ENCODE assay signal across 8 cellular contexts in the genomic region with DNA sequence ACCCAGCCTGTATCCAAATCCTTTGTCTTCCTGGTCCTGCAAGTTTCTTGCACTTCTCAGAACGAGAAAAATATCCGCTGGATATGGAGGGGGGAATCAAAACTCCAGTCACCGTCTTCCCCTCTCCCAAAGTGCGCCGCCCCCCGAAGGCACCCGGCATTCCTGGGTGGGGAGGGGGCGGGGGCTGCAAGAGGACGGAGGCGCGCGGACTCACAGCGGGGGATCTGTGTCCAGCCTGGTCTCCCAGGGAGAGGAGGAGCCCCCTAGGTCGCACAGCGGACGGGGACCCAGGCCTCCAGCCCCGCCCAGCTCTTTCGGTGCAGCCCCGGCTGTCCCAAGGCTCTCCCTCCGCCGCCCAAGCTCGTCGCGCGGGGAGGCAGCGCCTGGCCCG. TPM values are rescaled to one million over a fixed set of nuclear protein-coding genes. Genes with fewer than 3 reads are reported as not detected.
A peak's percentile ranks its signal among the peaks of the same experiment; 100 is the strongest.
DNase-seq lines count a peak whose midpoint lies in the region; ATAC-seq and TF ChIP-seq lines count a peak whose summit lies in the region.

No MANE protein-coding gene starts in this region.

- no peaks in the 10 kb centered on the region for H3K9me3 ChIP-seq in HUES64 (ENCODE audit: insufficient read depth, low read depth, low read length)
- H3K9me3 ChIP-seq in naive thymus-derived CD4-positive, alpha-beta T cell (ENCODE audit: control insufficient read depth in 2 of 3, low read length in 3 of 3) = no peaks in the 10 kb centered on the region

- CTCF ChIA-PET in naive thymus-derived CD4-positive, alpha-beta T cell (lab: Charles Lee) = interaction anchor here (0.6 to 7.0 kb wide), 15 partner anchors 10 to 112 kb away, joined by 3 to 151 read pairs (median 6); no protein-coding TSS in a partner anchor

- DNase-seq in AG09309 (ENCODE audit: low read depth) (no peak), cardiac fibroblast (ENCODE audit: low read depth in 2 of 2) (no peak), SIG-M5 treated with dmso at 0.1 percent for 504 hours (lab: John Stamatoyannopoulos, UW; ENCODE audit: unreplicated experiment) (no peak), NCI-H748 (lab: John Stamatoyannopoulos, UW; ENCODE audit: unreplicated experiment) (no peak)
- DNase-seq in naive thymus-derived CD4-positive, alpha-beta T cell = peak in 2 of 9 donors; percentile 7 to 11

- no peak overlapping the region for H3K9ac ChIP-seq in HUES64 (ENCODE audit: low read depth, low read length)

- TF ChIP-seq CTCF in AG09309 (IDR thresholded peaks at IDR 0.05; ENCODE audit: control insufficient read depth, insufficient read depth, low read depth, low read length, missing control alignments) (no peak), cardiac fibroblast (IDR thresholded peaks at IDR 0.05; ENCODE audit: low read depth, low read length) (no peak)

- intact Hi-C loops in naive thymus-derived CD4-positive, alpha-beta T cell (cut with micrococcal nuclease) = loop anchor here (1.0 to 5.0 kb wide), 5 partner anchors 39 to 311 kb away; partner anchors contain the start of genes GVQW3 (in 1 of the 2) and THAP12 (in 1 of the 2)

- no peaks in the 10 kb centered on the region for H3K9me3 Mint-ChIP-seq in naive thymus-derived CD4-positive, alpha-beta T cell

- peaks cover 100% of the 10 kb centered on the region for H3K27me3 ChIP-seq in HUES64 (ENCODE audit: insufficient read depth, low read length)
- peaks cover 0 to 12% of the 10 kb centered on the region in 2 donors for H3K27me3 ChIP-seq in naive thymus-derived CD4-positive, alpha-beta T cell (ENCODE audit: control insufficient read depth in 2 of 2, insufficient read depth in 2 of 2, low read length in 2 of 2)

- H3K4me3 ChIP-seq in AG09309 (ENCODE audit: control insufficient read depth, low read depth, low read length) = peak overlapping the region; percentile 43
- H3K4me3 ChIP-seq in HUES64 (ENCODE audit: low read length) = peak overlapping the region; percentile 57
- peak overlapping the region; percentile 40 to 53 for H3K4me3 ChIP-seq in cardiac fibroblast (replicated peaks in 1 of 2; ENCODE audit: low read depth in 2 of 2, low read length in 2 of 2)
- H3K4me3 ChIP-seq in naive thymus-derived CD4-positive, alpha-beta T cell (ENCODE audit: low read length) = peak overlapping the region; percentile 71

- no peaks in the 10 kb centered on the region for H3K36me3 Mint-ChIP-seq in naive thymus-derived CD4-positive, alpha-beta T cell

- peak overlapping the region; percentile 71 to 93 (median 80) for H3K4me3 Mint-ChIP-seq in naive thymus-derived CD4-positive, alpha-beta T cell

- H3K27ac Mint-ChIP-seq in naive thymus-derived CD4-positive, alpha-beta T cell = no peak overlapping the region

- H3K27ac ChIP-seq in HUES64 (ENCODE audit: low read depth, low read length) = no peak overlapping the region
- H3K27ac ChIP-seq in naive thymus-derived CD4-positive, alpha-beta T cell (ENCODE audit: low read depth, low read length) = no peak overlapping the region

- peaks cover 6 to 28% (median 18%) of the 10 kb centered on the region in 7 donors for H3K4me1 Mint-ChIP-seq in naive thymus-derived CD4-positive, alpha-beta T cell

- under 1% methylated on average over 23 of the region's 27 CpGs for WGBS in HUES64

- H3K27me3 Mint-ChIP-seq in naive thymus-derived CD4-positive, alpha-beta T cell = peaks cover 32 to 71% (median 45%) of the 10 kb centered on the region in 5 donors

- no peak for ATAC-seq in naive thymus-derived CD4-positive, alpha-beta T cell
- ATAC-seq in HG03196 (IDR thresholded peaks at IDR 0.05; ENCODE audit: unreplicated experiment) (no peak), GM21723 (IDR thresholded peaks at IDR 0.05; ENCODE audit: unreplicated experiment) (no peak)

- H3K4me1 ChIP-seq in HUES64 (ENCODE audit: insufficient read depth, low read length) = peaks cover 21% of the 10 kb centered on the region; the same call in 1 of the 2 replicates
- peaks cover 10 to 17% of the 10 kb centered on the region in 2 donors for H3K4me1 ChIP-seq in naive thymus-derived CD4-positive, alpha-beta T cell (ENCODE audit: control insufficient read depth in 2 of 2, insufficient read depth in 2 of 2, low read length in 2 of 2)

- H3K36me3 ChIP-seq in HUES64 (ENCODE audit: insufficient read depth, low read length) = no peaks in the 10 kb centered on the region
- no peaks in the 10 kb centered on the region for H3K36me3 ChIP-seq in naive thymus-derived CD4-positive, alpha-beta T cell (ENCODE audit: control insufficient read depth in 2 of 3, insufficient read depth in 3 of 3, low read length in 3 of 3)

- POLR2A ChIA-PET in naive thymus-derived CD4-positive, alpha-beta T cell (lab: Charles Lee) = interaction anchor here (0.6 to 2.8 kb wide), 5 partner anchors 11 to 304 kb away, joined by 3 to 11 read pairs (median 4); no protein-coding TSS in a partner anchor

RNA-seq across cellular contexts. Expression of gene WNT11, which starts 2.1 kb away (rescaled TPM):
- not detected for polyA plus RNA-seq in HUES64 (2013, experiment 1 of 2)
- polyA plus RNA-seq in HUES64 (2013, experiment 2 of 2) = 0.19 TPM
- under 1 TPM in 2 of 5 experiments, not detected in 3; 0.27 to 0.45 TPM for total RNA-seq in naive thymus-derived CD4-positive, alpha-beta T cell
- under 1 TPM in 1 of 2 donors, not detected in 1; 0.16 TPM for polyA plus RNA-seq in naive thymus-derived CD4-positive, alpha-beta T cell
